Comparison of ENCODE assay signal across 8 cellular contexts in the genomic region with DNA sequence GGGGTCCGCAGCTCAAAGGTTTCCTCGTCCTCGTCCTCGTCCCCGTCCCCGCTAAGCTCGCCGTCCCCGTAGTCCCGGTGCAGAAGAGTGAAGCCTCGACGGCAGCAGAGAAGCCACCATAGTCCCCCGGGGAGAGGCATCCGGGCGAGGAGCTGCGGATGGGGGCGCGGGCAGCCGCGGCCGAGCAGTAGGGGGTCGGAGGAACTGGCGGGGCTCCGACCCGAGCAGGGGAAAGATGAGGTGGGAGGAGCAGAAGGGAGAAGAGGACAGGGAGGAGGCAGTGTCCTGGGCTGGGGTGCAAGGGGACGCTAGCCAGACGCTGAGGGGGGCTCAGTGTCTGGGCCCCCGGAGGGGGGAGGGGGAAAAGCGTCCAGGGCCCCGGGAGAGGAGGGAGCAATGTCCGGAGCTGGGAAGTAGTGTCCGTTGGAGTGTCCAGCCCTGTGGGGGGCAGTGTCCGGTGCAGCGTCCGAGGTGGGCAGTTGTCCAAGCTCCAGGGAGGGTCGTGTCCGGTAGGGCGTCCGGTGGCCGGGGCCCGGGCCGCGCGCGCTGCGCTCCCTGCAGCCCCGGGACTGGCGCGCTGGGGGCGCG. TPM values are rescaled to one million over a fixed set of nuclear protein-coding genes. Genes with fewer than 3 reads are reported as not detected.
DNase-seq lines count a peak whose midpoint lies in the region; ATAC-seq and TF ChIP-seq lines count a peak whose summit lies in the region.

A gene with protein sequence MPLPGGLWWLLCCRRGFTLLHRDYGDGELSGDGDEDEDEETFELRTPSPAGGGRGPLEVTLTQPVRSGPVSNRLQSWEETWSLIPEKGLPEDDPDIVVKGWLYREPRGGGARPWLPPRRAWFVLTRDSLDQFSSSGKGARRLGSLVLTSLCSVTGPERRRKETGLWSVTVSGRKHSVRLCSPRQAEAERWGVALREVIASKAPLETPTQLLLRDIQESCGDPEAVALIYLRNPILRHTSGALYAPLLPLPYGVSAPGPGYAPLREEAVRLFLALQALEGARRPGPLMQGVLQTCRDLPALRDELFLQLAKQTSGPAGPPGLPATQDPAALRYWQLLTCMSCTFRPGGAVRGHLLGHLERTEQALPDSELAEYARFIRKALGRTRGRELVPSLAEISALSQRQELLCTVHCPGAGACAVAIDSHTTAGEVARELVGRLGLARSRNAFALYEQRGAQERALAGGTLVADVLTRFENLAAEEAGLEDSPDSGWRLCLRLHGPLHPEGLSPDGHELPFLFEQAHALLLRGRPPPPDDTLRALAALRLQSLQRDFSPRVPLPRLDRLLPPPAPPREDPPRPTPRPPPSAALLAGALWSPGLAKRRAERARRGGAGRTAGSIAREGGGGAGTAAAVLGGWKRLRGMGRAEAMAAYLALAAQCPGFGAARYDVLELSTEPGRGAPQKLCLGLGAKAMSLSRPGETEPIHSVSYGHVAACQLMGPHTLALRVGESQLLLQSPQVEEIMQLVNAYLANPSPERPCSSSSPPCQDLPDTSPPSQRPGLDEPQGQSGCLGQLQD (minus strand): TSS at position 571 of the 588 bp plus-strand sequence. CDS start 431 bp downstream, at position 140.

- WGBS in urinary bladder, result under 1% methylated on average over 51 of the region's 51 CpGs

- TF ChIP-seq CTCF in PC-9 (conservative IDR thresholded peaks at IDR 0.05), result 0 out of 2 replicates have a peak, but pooled peaks have one; percentile 15

- POLR2A ChIA-PET in PC-9 (lab: Charles Lee; ENCODE audit: unreplicated experiment), result interaction anchor here (0.5 to 0.7 kb wide), 3 partner anchors 100 to 876 kb away, joined by 3 to 10 read pairs (median 7); no protein-coding TSS in a partner anchor

- H3K27ac ChIP-seq in PC-9 (peak within 1 kb of the TSS; percentile 61), urinary bladder (ENCODE audit: low read depth) (peak within 1 kb of the TSS; percentile 97)

- peak within 1 kb of the TSS; percentile 93 for H3K4me2 ChIP-seq in PC-9

- H3K4me1 ChIP-seq in PC-9 (replicated peaks; ENCODE audit: insufficient read depth) (peaks cover 43% of the 10 kb centered on the region), mononuclear cell (ENCODE audit: insufficient read depth, low read length) (peaks cover 71% of the 10 kb centered on the region), urinary bladder (ENCODE audit: insufficient read depth) (no peaks in the 10 kb centered on the region)

- no peaks in the 10 kb centered on the region for H3K9me2 ChIP-seq in PC-9 (ENCODE audit: insufficient read depth)

- peak within 1 kb of the TSS; percentile 94 for H2AFZ ChIP-seq in PC-9

- H3K9me3 ChIP-seq in PC-9 (ENCODE audit: insufficient read depth, low read depth), result no peaks in the 10 kb centered on the region
- H3K9me3 ChIP-seq in mononuclear cell (ENCODE audit: low read depth, low read length), result no peaks in the 10 kb centered on the region

- intact Hi-C loops in PC-9 (cut with micrococcal nuclease; ENCODE audit: unreplicated experiment), result loop anchor here (1.0 to 5.0 kb wide), 3 partner anchors 67 to 349 kb away; partner anchors contain the start of genes CAVIN1, RETREG3 and TUBG1

- ATAC-seq in GM18511 (IDR thresholded peaks at IDR 0.05; ENCODE audit: unreplicated experiment) (no peak), HG02642 (IDR thresholded peaks at IDR 0.05; ENCODE audit: poor library complexity, unreplicated experiment) (no peak)

- H4K20me1 ChIP-seq in PC-9 (ENCODE audit: insufficient read depth), result no peaks in the 10 kb centered on the region

- peak; percentile 37 for DNase-seq in activated T-cell treated with anti-CD3 and anti-CD28 coated beads, Interleukin-2, amount 50 U/mL, for 1 hour
- DNase-seq in activated T-cell treated with anti-CD3 and anti-CD28 coated beads, Interleukin-2, amount 50 U/mL, for 48 hours, result no peak
- no peak for DNase-seq in PC-9
- DNase-seq in dermis microvascular lymphatic vessel endothelial cell (ENCODE audit: low read depth in 2 of 2), result no peak

- BruUV-seq in PC-9 (replicated peaks; lab: Mats Ljungman, UMichigan), result no TSS peak

- CTCF ChIA-PET in PC-9 (lab: Charles Lee), result interaction anchor here (0.6 to 2.4 kb wide), 5 partner anchors 9 to 98 kb away, joined by 3 to 5 read pairs (median 5); no protein-coding TSS in a partner anchor

- H3K4me3 ChIP-seq in PC-9, result peak within 1 kb of the TSS; percentile 95
- peak within 1 kb of the TSS; percentile 52 for H3K4me3 ChIP-seq in mononuclear cell (ENCODE audit: low read length)
- H3K4me3 ChIP-seq in urinary bladder (ENCODE audit: low read depth, low read length), result peak within 1 kb of the TSS; percentile 89

- H3K27me3 ChIP-seq in PC-9 (ENCODE audit: insufficient read depth, low read depth) (no peaks in the 10 kb centered on the region), mononuclear cell (ENCODE audit: insufficient read depth, low read length) (peaks cover 51% of the 10 kb centered on the region)

- peaks cover 30% of the 10 kb centered on the region for H3F3A ChIP-seq in PC-9 (ENCODE audit: insufficient read depth, low read depth)

- peaks cover 32% of the 10 kb centered on the region for H3K79me2 ChIP-seq in PC-9 (ENCODE audit: low read depth)

- no peaks in the 10 kb centered on the region for H3K36me3 ChIP-seq in PC-9 (ENCODE audit: low read depth)
- H3K36me3 ChIP-seq in urinary bladder (ENCODE audit: insufficient read depth), result no peaks in the 10 kb centered on the region

RNA-seq across cellular contexts. Expression of the gene that starts here (rescaled TPM):
- total RNA-seq in PC-9 (2021), result 22.5 and 32.2 TPM in 2 replicates
- total RNA-seq in dermis microvascular lymphatic vessel endothelial cell, result 12.5 and 16.6 TPM in 2 replicates
- 0.52 TPM for total RNA-seq in mononuclear cell
- total RNA-seq in urinary bladder, result 15.7 TPM
- polyA plus RNA-seq in urinary bladder, result 46.0 TPM
